8 cellular contexts compared by ENCODE assay signal in the genomic region with DNA sequence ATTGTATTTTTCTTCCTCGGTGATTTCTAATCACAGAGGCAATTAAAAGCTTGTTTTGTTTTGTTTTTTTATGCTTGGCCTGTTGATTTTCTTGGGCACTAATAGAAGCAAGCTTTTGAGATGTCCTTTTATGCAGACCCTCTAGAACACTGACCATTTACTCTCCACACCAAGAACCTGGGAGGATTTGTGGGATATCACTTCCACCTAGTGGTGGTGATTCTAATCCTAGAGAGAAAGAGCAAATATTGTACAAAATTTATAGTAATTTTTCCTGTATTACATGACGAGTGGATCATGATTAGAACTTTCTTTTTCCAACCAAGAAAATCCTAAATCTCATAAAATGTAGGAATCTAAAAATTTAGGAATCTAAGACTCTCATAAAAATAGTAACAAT. TPM values are rescaled to one million over a fixed set of nuclear protein-coding genes. Genes with fewer than 3 reads are reported as not detected.
DNase-seq lines count a peak whose midpoint lies in the region; ATAC-seq and TF ChIP-seq lines count a peak whose summit lies in the region.

No MANE protein-coding gene starts in this region.

- no peaks in the 10 kb centered on the region for H3K9me3 ChIP-seq in breast epithelium

- intact Hi-C loops in breast epithelium (cut with DNase I; ENCODE audit: low total_unique reads) = loop anchor here (5.0 kb wide), 1 partner anchor 251 kb away; no protein-coding TSS in a partner anchor
- intact Hi-C loops in activated CD4-positive, alpha-beta T cell treated with anti-CD3 and anti-CD28 coated beads for 36 hours (cut with DNase I, micrococcal nuclease) = loop anchor here (2.0 to 10.0 kb wide), 2 partner anchors 128 to 294 kb away; no protein-coding TSS in a partner anchor

- H3K36me3 Mint-ChIP-seq in activated CD4-positive, alpha-beta T cell treated with anti-CD3 and anti-CD28 coated beads for 36 hours (ENCODE audit: low read depth) = peaks cover 31% of the 10 kb centered on the region

- H3K4me1 Mint-ChIP-seq in activated CD4-positive, alpha-beta T cell treated with anti-CD3 and anti-CD28 coated beads for 36 hours = peaks cover 24% of the 10 kb centered on the region

- no peaks in the 10 kb centered on the region for H3K27me3 ChIP-seq in breast epithelium

- TF ChIP-seq CTCF in breast epithelium (IDR thresholded peaks at IDR 0.05) = peak in 2 of 3 donors; percentile 43 to 55

- peak; percentile 23 for DNase-seq in DMS53 treated with DMSO at 0.1 percent for 48 hours (lab: John Stamatoyannopoulos, UW; ENCODE audit: unreplicated experiment)
- peak; percentile 14 for DNase-seq in NCI-H1105 treated with DMSO at 0.1 percent for 48 hours (lab: John Stamatoyannopoulos, UW)
- DNase-seq in breast epithelium (ENCODE audit: low spot score in 2 of 2) = no peak
- DNase-seq in midbrain (lab: John Stamatoyannopoulos, UW) = peak; percentile 34
- DNase-seq in activated CD4-positive, alpha-beta T cell treated with anti-CD3 and anti-CD28 coated beads for 36 hours = no peak
- no peak for DNase-seq in foreskin melanocyte
- DNase-seq in NCI-H774 (lab: John Stamatoyannopoulos, UW) = no peak

- H3K9me3 Mint-ChIP-seq in activated CD4-positive, alpha-beta T cell treated with anti-CD3 and anti-CD28 coated beads for 36 hours (ENCODE audit: low read depth) = no peaks in the 10 kb centered on the region

- no peak overlapping the region for H3K27ac ChIP-seq in breast epithelium

- no peak for ATAC-seq in HG02642 (IDR thresholded peaks at IDR 0.05; ENCODE audit: poor library complexity, unreplicated experiment)
- ATAC-seq in activated CD4-positive, alpha-beta T cell treated with anti-CD3 and anti-CD28 coated beads for 36 hours = no peak

- POLR2A ChIA-PET in activated CD4-positive, alpha-beta T cell treated with anti-CD3 and anti-CD28 coated beads for 36 hours (lab: Charles Lee) = no interaction called here

- no peaks in the 10 kb centered on the region for H3K27me3 Mint-ChIP-seq in activated CD4-positive, alpha-beta T cell treated with anti-CD3 and anti-CD28 coated beads for 36 hours

- H3K4me3 Mint-ChIP-seq in activated CD4-positive, alpha-beta T cell treated with anti-CD3 and anti-CD28 coated beads for 36 hours = no peak overlapping the region

- CTCF ChIA-PET in activated CD4-positive, alpha-beta T cell treated with anti-CD3 and anti-CD28 coated beads for 36 hours (lab: Charles Lee) = no interaction called here

- no peak overlapping the region for H3K4me3 ChIP-seq in breast epithelium

- no peak for TF ChIP-seq POLR2A in breast epithelium (IDR thresholded peaks at IDR 0.05)

- no peak overlapping the region for H3K27ac Mint-ChIP-seq in activated CD4-positive, alpha-beta T cell treated with anti-CD3 and anti-CD28 coated beads for 36 hours

- peaks cover 0 to 11% of the 10 kb centered on the region in 2 donors for H3K4me1 ChIP-seq in breast epithelium

- no peaks in the 10 kb centered on the region for H3K36me3 ChIP-seq in breast epithelium

RNA-seq across cellular contexts. Expression of gene NEMP2, which starts 23.4 kb away (rescaled TPM):
- 1 to 10 TPM; 4.5 to 6.6 (median 5.2) TPM for total RNA-seq in breast epithelium
- total RNA-seq in activated CD4-positive, alpha-beta T cell treated with anti-CD3 and anti-CD28 coated beads for 36 hours = 10 to 100 TPM; 24.6 to 25.1 TPM

Comparison
In these comparisons a context has a peak if more than half of its experiments do, and no peak if none do; other contexts are left out.
1. DNase-seq: peak in DMS53 treated with DMSO at 0.1 percent for 48 hours (single experiment), NCI-H1105 treated with DMSO at 0.1 percent for 48 hours (single experiment) and midbrain (single experiment); none in breast epithelium (0 of 2), activated CD4-positive, alpha-beta T cell treated with anti-CD3 and anti-CD28 coated beads for 36 hours (single experiment), foreskin melanocyte (single experiment) and NCI-H774 (single experiment).